Comparison of ENCODE assay signal across 5 cellular contexts in genomic region chr6:11680479-11680878, GRCh38.
DNase-seq lines count a peak whose midpoint lies in the region; ATAC-seq, FAIRE-seq and TF ChIP-seq lines count a peak whose summit lies in the region.
"Not testable (repeated sequence)": the region's sequence is repeated elsewhere in the genome, so short reads cannot be mapped to it uniquely, and the experiment has no call there.

No MANE protein-coding gene starts in this region.

- not testable (repeated sequence) for FAIRE-seq in K562 (lab: Jason Lieb, UNC); HepG2 (lab: Jason Lieb, UNC)

- ATAC-seq in K562, HepG2: not testable (repeated sequence)

- H3K36me3 Mint-ChIP-seq in activated CD4-positive, alpha-beta T cell treated with anti-CD3 and anti-CD28 coated beads, Interleukin-2, amount 10 ng/mL, durations not matched to agents 24 days and 14 days (ENCODE audit: low read depth); endothelial cell (ENCODE audit: low read depth, unreplicated experiment): not testable (repeated sequence)

- not testable (repeated sequence) for H4K20me1 ChIP-seq in K562 (replicated peaks; ENCODE audit: control insufficient read depth, insufficient read depth, low read length); HepG2 (ENCODE audit: insufficient read depth, low read length)

- CTCF ChIA-PET in HEK293 (lab: Yijun Ruan, JAX): interaction anchor here (0.8 kb wide), 1 partner anchor 192 kb away, joined by 5 read pairs; no protein-coding TSS in a partner anchor
- CTCF ChIA-PET in K562 (lab: Yijun Ruan, JAX; ENCODE audit: low intra/inter-chr PET ratio); HepG2 (lab: Yijun Ruan, JAX; ENCODE audit: low intra/inter-chr PET ratio, low total read pairs): not testable (repeated sequence)

- H3K4me2 ChIP-seq in K562 (ENCODE audit: insufficient read depth, low read length); HepG2 (ENCODE audit: low read depth, low read length): not testable (repeated sequence)

- TF ChIP-seq EP300 in K562 (IDR thresholded peaks at IDR 0.05; ENCODE audit: low read length); HepG2 (IDR thresholded peaks at IDR 0.05; ENCODE audit: low read depth in 2 of 2, low read length in 2 of 2); HepG2 (CRISPR knock-in tag; IDR thresholded peaks at IDR 0.05; ENCODE audit: borderline replicate concordance): not testable (repeated sequence)

- not testable (repeated sequence) for TF ChIP-seq POLR2A in K562 (conservative IDR thresholded peaks at IDR 0.05); HepG2 (IDR thresholded peaks at IDR 0.05; ENCODE audit: insufficient read depth in 1 of 2, low read depth in 2 of 2, low read length in 2 of 2)

- H3K27ac Mint-ChIP-seq in activated CD4-positive, alpha-beta T cell treated with anti-CD3 and anti-CD28 coated beads, Interleukin-2, amount 10 ng/mL, durations not matched to agents 24 days and 14 days; endothelial cell (ENCODE audit: unreplicated experiment): not testable (repeated sequence)

- H3K36me3 ChIP-seq in HEK293 (ENCODE audit: control insufficient read depth in 2 of 2, insufficient read depth in 1 of 2, low read length in 2 of 2); K562 (ENCODE audit: control insufficient read depth, insufficient read depth, low read length); HepG2 (replicated peaks in 1 of 2; ENCODE audit: control insufficient read depth in 1 of 2, insufficient read depth in 2 of 2, low read length in 2 of 2): not testable (repeated sequence)

- not testable (repeated sequence) for H3K9me3 Mint-ChIP-seq in activated CD4-positive, alpha-beta T cell treated with anti-CD3 and anti-CD28 coated beads, Interleukin-2, amount 10 ng/mL, durations not matched to agents 24 days and 14 days; endothelial cell (ENCODE audit: unreplicated experiment)

- intact Hi-C loops in activated CD4-positive, alpha-beta T cell treated with anti-CD3 and anti-CD28 coated beads, Interleukin-2, amount 10 ng/mL, durations not matched to agents 24 days and 14 days (cut with micrococcal nuclease); K562 (cut with micrococcal nuclease); HepG2 (cut with micrococcal nuclease; ENCODE audit: unreplicated experiment): not testable (repeated sequence)

- not testable (repeated sequence) for H3K27ac ChIP-seq in HEK293 (ENCODE audit: extremely low read depth, low read depth, low read length); K562 (ENCODE audit: extremely low read depth, low read depth, low read length); HepG2 (ENCODE audit: extremely low read length, insufficient read depth, low read length)

- in situ Hi-C loops in K562 (cut with MboI); HepG2 (cut with HindIII; ENCODE audit: extremely low pct_ligation_motif_present, low pct_unique_long_range_greater_than_20kb): not testable (repeated sequence)

- H3K9ac ChIP-seq in K562 (ENCODE audit: insufficient read depth in 1 of 2, low read depth in 2 of 2, low read length in 2 of 2); HepG2 (ENCODE audit: insufficient read depth, low read depth, low read length): not testable (repeated sequence)

- H3K4me3 ChIP-seq in HEK293 (ENCODE audit: low read depth, low read length); K562; HepG2 (replicated peaks in 1 of 3; ENCODE audit: insufficient read depth in 1 of 3, low read depth in 2 of 3, low read length in 3 of 3): not testable (repeated sequence)

- TF ChIP-seq CTCF in HEK293 (tag by site-specific recombination; IDR thresholded peaks at IDR 0.05); K562 (IDR thresholded peaks at IDR 0.05 in 2 of 3, conservative IDR thresholded peaks at IDR 0.05 in 1 of 3; ENCODE audit: insufficient read depth in 2 of 3, low read depth in 1 of 3, low read length in 3 of 3); endothelial cell (IDR thresholded peaks at IDR 0.05; ENCODE audit: unreplicated experiment); HepG2 (CRISPR knock-in tag; IDR thresholded peaks at IDR 0.05): not testable (repeated sequence)

- not testable (repeated sequence) for H3K9me1 ChIP-seq in K562 (ENCODE audit: control insufficient read depth, insufficient read depth, low read length)

- H3K9me3 ChIP-seq in HEK293 (ENCODE audit: control insufficient read depth, insufficient read depth, low read depth, low read length); K562 (replicated peaks; ENCODE audit: control insufficient read depth, insufficient read depth, low read depth, low read length): not testable (repeated sequence)
- H3K9me3 ChIP-seq in HepG2 (ENCODE audit: low read length): peaks cover 13% of the 10 kb centered on the region

- H3K4me1 Mint-ChIP-seq in activated CD4-positive, alpha-beta T cell treated with anti-CD3 and anti-CD28 coated beads, Interleukin-2, amount 10 ng/mL, durations not matched to agents 24 days and 14 days; endothelial cell (ENCODE audit: unreplicated experiment): not testable (repeated sequence)

- H3K27me3 ChIP-seq in K562 (ENCODE audit: control insufficient read depth in 2 of 2, insufficient read depth in 2 of 2, low read length in 2 of 2); HepG2 (ENCODE audit: control insufficient read depth in 1 of 2, insufficient read depth in 2 of 2, low read length in 2 of 2): not testable (repeated sequence)

- not testable (repeated sequence) for H3K79me2 ChIP-seq in K562 (ENCODE audit: control insufficient read depth, insufficient read depth, low read length); HepG2 (ENCODE audit: insufficient read depth, low read length)

- not testable (repeated sequence) for H3K27me3 Mint-ChIP-seq in activated CD4-positive, alpha-beta T cell treated with anti-CD3 and anti-CD28 coated beads, Interleukin-2, amount 10 ng/mL, durations not matched to agents 24 days and 14 days; endothelial cell (ENCODE audit: unreplicated experiment)

- H3K4me3 Mint-ChIP-seq in activated CD4-positive, alpha-beta T cell treated with anti-CD3 and anti-CD28 coated beads, Interleukin-2, amount 10 ng/mL, durations not matched to agents 24 days and 14 days: not testable (repeated sequence)
- peak overlapping the region; percentile 67 for H3K4me3 Mint-ChIP-seq in endothelial cell (ENCODE audit: unreplicated experiment)

- not testable (repeated sequence) for TF ChIP-seq RAD21 in K562 (CRISPR knock-in tag; conservative IDR thresholded peaks at IDR 0.05 in 1 of 2, IDR thresholded peaks at IDR 0.05 in 1 of 2); HepG2 (CRISPR knock-in tag; IDR thresholded peaks at IDR 0.05)

- POLR2A ChIA-PET in HEK293 (lab: Yijun Ruan, JAX): interaction anchor here (0.6 kb wide), 1 partner anchor 153 kb away, joined by 3 read pairs; no protein-coding TSS in a partner anchor
- POLR2A ChIA-PET in K562 (lab: Yijun Ruan, JAX); HepG2 (lab: Yijun Ruan, JAX): not testable (repeated sequence)

- WGBS in K562 (ENCODE audit: insufficient coverage, low coverage, missing lambda C conversion rate): 8% methylated on average over 7 of the region's 7 CpGs
- 1% methylated on average over 7 of the region's 7 CpGs for WGBS in HepG2 (ENCODE audit: low lambda C conversion rate)

- H2AFZ ChIP-seq in K562 (ENCODE audit: low read depth, low read length); HepG2 (ENCODE audit: low read length): not testable (repeated sequence)

- DNase-seq in activated CD4-positive, alpha-beta T cell treated with anti-CD3 and anti-CD28 coated beads, Interleukin-2, amount 10 ng/mL, durations not matched to agents 24 days and 14 days: peak; percentile 33
- DNase-seq in K562 (ENCODE audit: extremely low read depth in 1 of 4, low spot score in 3 of 4); endothelial cell (ENCODE audit: low spot score); HepG2 (ENCODE audit: low spot score): not testable (repeated sequence)

- not testable (repeated sequence) for H3K4me1 ChIP-seq in HEK293 (ENCODE audit: control insufficient read depth, insufficient read depth, low read length); K562 (replicated peaks in 1 of 2; ENCODE audit: control insufficient read depth in 2 of 2, insufficient read depth in 2 of 2, low read length in 2 of 2); HepG2 (ENCODE audit: insufficient read depth, low read length)

- not testable (repeated sequence) for BruUV-seq in K562 (replicated peaks; lab: Mats Ljungman, UMichigan); HepG2 (replicated peaks; lab: Mats Ljungman, UMichigan)

TF ChIP-seq in HEK293, 187 proteins besides CTCF, POLR2A, EP300 and RAD21:
- TF ChIP-seq SETDB1 (IDR thresholded peaks at IDR 0.05; ENCODE audit: insufficient read length, low read length): peak; percentile 79
TF ChIP-seq in HEK293: peak in this region for 1; not testable (repeated sequence) for 186.

TF ChIP-seq in K562, 482 proteins besides CTCF, POLR2A, EP300 and RAD21:
- TF ChIP-seq TRIM28 (IDR thresholded peaks at IDR 0.05) (peak; percentile 55; the same call in 1 of the 2 replicates), CBX5 (IDR thresholded peaks at IDR 0.05; ENCODE audit: borderline replicate concordance, low read depth) (peak; percentile 59; the same call in 1 of the 2 replicates)

TF ChIP-seq in HepG2, 621 proteins besides CTCF, POLR2A, EP300 and RAD21:
- peak; percentile 100 for TF ChIP-seq ZNF761 (CRISPR knock-in tag; conservative IDR thresholded peaks at IDR 0.05)
